In genomic region chr9:125366676-125367075, GRCh38 we compare ENCODE assay signal across 1 cellular context.
TF ChIP-seq lines count a peak whose summit lies in the region.

No MANE protein-coding gene starts in this region.

TF ChIP-seq in H1, 55 proteins besides CTCF, POLR2A, EP300 and RAD21:
- TF ChIP-seq MAFK (IDR thresholded peaks at IDR 0.05; ENCODE audit: low read depth, low read length) (no peak), FOSL1 (IDR thresholded peaks at IDR 0.05; ENCODE audit: insufficient read depth, low read depth, low read length) (no peak), MAX (IDR thresholded peaks at IDR 0.05) (no peak), RFX5 (IDR thresholded peaks at IDR 0.05; ENCODE audit: borderline replicate concordance, low read depth, low read length) (no peak), ATF2 (IDR thresholded peaks at IDR 0.05; ENCODE audit: low read length) (no peak), ZNF274 (IDR thresholded peaks at IDR 0.05; ENCODE audit: borderline replicate concordance, extremely low read depth, low read length) (no peak), BRCA1 (IDR thresholded peaks at IDR 0.05; ENCODE audit: low read depth, low read length) (no peak), E2F6 (IDR thresholded peaks at IDR 0.05) (no peak), HDAC6 (IDR thresholded peaks at IDR 0.05; ENCODE audit: low read depth, low read length) (no peak), SP4 (IDR thresholded peaks at IDR 0.05; ENCODE audit: low read length) (no peak), RXRA (IDR thresholded peaks at IDR 0.05; ENCODE audit: insufficient read depth, low read depth, low read length) (no peak), CBX8 (IDR thresholded peaks at IDR 0.05; ENCODE audit: borderline replicate concordance, low read depth, low read length) (no peak), SAP30 (IDR thresholded peaks at IDR 0.05; ENCODE audit: insufficient read depth, insufficient replicate concordance, low read length) (no peak), KDM5A (IDR thresholded peaks at IDR 0.05; ENCODE audit: low read length) (no peak), JUND (IDR thresholded peaks at IDR 0.05; ENCODE audit: low read length) (no peak), TAF1 (IDR thresholded peaks at IDR 0.05; ENCODE audit: low read depth, low read length) (no peak), CHD2 (IDR thresholded peaks at IDR 0.05; ENCODE audit: low read length) (no peak)
TF ChIP-seq in H1: peak in this region for 0.
